1 cellular context compared by ENCODE assay signal in genomic region chr14:101726295-101726953, GRCh38.
TF ChIP-seq lines count a peak whose summit lies in the region.

No MANE protein-coding gene starts in this region.

TF ChIP-seq in GM23338, 12 proteins besides CTCF, POLR2A, EP300 and RAD21:
- TF ChIP-seq, protein P1, sequence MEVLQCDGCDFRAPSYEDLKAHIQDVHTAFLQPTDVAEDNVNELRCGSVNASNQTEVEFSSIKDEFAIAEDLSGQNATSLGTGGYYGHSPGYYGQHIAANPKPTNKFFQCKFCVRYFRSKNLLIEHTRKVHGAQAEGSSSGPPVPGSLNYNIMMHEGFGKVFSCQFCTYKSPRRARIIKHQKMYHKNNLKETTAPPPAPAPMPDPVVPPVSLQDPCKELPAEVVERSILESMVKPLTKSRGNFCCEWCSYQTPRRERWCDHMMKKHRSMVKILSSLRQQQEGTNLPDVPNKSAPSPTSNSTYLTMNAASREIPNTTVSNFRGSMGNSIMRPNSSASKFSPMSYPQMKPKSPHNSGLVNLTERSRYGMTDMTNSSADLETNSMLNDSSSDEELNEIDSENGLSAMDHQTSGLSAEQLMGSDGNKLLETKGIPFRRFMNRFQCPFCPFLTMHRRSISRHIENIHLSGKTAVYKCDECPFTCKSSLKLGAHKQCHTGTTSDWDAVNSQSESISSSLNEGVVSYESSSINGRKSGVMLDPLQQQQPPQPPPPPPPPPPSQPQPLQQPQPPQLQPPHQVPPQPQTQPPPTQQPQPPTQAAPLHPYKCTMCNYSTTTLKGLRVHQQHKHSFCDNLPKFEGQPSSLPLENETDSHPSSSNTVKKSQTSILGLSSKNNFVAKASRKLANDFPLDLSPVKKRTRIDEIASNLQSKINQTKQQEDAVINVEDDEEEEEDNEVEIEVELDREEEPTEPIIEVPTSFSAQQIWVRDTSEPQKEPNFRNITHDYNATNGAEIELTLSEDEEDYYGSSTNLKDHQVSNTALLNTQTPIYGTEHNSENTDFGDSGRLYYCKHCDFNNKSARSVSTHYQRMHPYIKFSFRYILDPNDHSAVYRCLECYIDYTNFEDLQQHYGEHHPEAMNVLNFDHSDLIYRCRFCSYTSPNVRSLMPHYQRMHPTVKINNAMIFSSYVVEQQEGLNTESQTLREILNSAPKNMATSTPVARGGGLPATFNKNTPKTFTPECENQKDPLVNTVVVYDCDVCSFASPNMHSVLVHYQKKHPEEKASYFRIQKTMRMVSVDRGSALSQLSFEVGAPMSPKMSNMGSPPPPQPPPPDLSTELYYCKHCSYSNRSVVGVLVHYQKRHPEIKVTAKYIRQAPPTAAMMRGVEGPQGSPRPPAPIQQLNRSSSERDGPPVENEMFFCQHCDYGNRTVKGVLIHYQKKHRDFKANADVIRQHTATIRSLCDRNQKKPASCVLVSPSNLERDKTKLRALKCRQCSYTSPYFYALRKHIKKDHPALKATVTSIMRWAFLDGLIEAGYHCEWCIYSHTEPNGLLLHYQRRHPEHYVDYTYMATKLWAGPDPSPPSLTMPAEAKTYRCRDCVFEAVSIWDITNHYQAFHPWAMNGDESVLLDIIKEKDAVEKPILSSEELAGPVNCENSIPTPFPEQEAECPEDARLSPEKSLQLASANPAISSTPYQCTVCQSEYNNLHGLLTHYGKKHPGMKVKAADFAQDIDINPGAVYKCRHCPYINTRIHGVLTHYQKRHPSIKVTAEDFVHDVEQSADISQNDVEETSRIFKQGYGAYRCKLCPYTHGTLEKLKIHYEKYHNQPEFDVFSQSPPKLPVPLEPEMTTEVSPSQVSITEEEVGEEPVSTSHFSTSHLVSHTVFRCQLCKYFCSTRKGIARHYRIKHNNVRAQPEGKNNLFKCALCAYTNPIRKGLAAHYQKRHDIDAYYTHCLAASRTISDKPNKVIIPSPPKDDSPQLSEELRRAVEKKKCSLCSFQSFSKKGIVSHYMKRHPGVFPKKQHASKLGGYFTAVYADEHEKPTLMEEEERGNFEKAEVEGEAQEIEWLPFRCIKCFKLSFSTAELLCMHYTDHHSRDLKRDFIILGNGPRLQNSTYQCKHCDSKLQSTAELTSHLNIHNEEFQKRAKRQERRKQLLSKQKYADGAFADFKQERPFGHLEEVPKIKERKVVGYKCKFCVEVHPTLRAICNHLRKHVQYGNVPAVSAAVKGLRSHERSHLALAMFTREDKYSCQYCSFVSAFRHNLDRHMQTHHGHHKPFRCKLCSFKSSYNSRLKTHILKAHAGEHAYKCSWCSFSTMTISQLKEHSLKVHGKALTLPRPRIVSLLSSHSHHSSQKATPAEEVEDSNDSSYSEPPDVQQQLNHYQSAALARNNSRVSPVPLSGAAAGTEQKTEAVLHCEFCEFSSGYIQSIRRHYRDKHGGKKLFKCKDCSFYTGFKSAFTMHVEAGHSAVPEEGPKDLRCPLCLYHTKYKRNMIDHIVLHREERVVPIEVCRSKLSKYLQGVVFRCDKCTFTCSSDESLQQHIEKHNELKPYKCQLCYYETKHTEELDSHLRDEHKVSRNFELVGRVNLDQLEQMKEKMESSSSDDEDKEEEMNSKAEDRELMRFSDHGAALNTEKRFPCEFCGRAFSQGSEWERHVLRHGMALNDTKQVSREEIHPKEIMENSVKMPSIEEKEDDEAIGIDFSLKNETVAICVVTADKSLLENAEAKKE (CRISPR knock-in tag; IDR thresholded peaks at IDR 0.05) = no peak
- no peak for TF ChIP-seq STAT1 (IDR thresholded peaks at IDR 0.05; ENCODE audit: unreplicated experiment)
- TF ChIP-seq ZNF331 (CRISPR knock-in tag; IDR thresholded peaks at IDR 0.05; ENCODE audit: low read depth) = no peak
- no peak for TF ChIP-seq ZNF114 (CRISPR knock-in tag; IDR thresholded peaks at IDR 0.05)
- TF ChIP-seq JUNB (IDR thresholded peaks at IDR 0.05; ENCODE audit: unreplicated experiment) = no peak
- no peak for TF ChIP-seq NANOG (IDR thresholded peaks at IDR 0.05; ENCODE audit: borderline replicate concordance)
- no peak for TF ChIP-seq EZH2phosphoT487 (IDR thresholded peaks at IDR 0.05; ENCODE audit: unreplicated experiment)
- TF ChIP-seq, protein P2, sequence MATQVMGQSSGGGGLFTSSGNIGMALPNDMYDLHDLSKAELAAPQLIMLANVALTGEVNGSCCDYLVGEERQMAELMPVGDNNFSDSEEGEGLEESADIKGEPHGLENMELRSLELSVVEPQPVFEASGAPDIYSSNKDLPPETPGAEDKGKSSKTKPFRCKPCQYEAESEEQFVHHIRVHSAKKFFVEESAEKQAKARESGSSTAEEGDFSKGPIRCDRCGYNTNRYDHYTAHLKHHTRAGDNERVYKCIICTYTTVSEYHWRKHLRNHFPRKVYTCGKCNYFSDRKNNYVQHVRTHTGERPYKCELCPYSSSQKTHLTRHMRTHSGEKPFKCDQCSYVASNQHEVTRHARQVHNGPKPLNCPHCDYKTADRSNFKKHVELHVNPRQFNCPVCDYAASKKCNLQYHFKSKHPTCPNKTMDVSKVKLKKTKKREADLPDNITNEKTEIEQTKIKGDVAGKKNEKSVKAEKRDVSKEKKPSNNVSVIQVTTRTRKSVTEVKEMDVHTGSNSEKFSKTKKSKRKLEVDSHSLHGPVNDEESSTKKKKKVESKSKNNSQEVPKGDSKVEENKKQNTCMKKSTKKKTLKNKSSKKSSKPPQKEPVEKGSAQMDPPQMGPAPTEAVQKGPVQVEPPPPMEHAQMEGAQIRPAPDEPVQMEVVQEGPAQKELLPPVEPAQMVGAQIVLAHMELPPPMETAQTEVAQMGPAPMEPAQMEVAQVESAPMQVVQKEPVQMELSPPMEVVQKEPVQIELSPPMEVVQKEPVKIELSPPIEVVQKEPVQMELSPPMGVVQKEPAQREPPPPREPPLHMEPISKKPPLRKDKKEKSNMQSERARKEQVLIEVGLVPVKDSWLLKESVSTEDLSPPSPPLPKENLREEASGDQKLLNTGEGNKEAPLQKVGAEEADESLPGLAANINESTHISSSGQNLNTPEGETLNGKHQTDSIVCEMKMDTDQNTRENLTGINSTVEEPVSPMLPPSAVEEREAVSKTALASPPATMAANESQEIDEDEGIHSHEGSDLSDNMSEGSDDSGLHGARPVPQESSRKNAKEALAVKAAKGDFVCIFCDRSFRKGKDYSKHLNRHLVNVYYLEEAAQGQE (IDR thresholded peaks at IDR 0.05; ENCODE audit: unreplicated experiment) = no peak
- TF ChIP-seq, protein P3, sequence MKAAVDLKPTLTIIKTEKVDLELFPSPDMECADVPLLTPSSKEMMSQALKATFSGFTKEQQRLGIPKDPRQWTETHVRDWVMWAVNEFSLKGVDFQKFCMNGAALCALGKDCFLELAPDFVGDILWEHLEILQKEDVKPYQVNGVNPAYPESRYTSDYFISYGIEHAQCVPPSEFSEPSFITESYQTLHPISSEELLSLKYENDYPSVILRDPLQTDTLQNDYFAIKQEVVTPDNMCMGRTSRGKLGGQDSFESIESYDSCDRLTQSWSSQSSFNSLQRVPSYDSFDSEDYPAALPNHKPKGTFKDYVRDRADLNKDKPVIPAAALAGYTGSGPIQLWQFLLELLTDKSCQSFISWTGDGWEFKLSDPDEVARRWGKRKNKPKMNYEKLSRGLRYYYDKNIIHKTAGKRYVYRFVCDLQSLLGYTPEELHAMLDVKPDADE (IDR thresholded peaks at IDR 0.05) = no peak
- no peak for TF ChIP-seq POLR2AphosphoS5 (IDR thresholded peaks at IDR 0.05; ENCODE audit: low read depth)
- no peak for TF ChIP-seq CREB1 (CRISPR knock-in tag; IDR thresholded peaks at IDR 0.05; ENCODE audit: low read depth)
- TF ChIP-seq EZH2 (IDR thresholded peaks at IDR 0.05; ENCODE audit: low read depth, unreplicated experiment) = no peak
